In the genomic region with DNA sequence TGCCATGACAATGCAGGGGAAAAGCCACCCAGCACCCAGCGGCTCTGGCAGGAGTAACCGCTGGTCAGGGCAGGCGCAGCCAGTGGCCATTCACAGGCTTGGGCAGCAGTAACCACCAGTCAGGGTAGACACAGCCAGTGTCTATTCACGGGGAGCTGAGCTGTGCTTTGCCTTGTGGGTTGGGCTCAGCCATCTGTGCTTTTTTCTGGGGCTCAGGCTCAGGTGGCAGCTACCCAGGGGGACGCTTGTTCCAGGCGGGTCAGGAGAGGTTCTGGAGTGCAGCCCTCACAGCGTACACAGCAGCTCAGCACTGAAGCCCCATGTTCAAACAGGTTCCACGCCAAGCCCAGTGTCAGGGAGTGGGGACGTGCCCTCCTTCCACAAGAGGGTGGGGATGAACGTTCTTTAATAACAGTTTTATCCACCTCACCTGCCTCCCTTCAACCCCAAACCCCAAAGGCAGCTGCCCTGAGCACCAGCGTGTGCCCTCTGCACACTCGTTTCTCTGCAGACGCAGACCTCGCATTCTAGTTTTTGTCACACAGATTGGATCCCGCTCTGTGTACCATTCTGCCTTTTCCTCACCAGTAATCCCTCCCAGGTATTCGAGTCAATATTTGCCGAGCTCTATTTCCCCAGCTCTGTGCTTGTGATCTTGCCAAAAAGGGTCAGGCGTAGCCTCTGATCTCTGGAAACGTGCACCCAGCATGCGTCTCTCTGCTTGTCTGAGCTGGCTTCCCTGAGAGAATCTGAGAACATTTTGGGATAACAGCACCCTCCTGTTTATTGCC, we compare ENCODE assay signal across 20 cellular contexts. TPM values are rescaled to one million over a fixed set of nuclear protein-coding genes. Genes with fewer than 3 reads are reported as not detected.
DNase-seq lines count a peak whose midpoint lies in the region; ATAC-seq and TF ChIP-seq lines count a peak whose summit lies in the region.
"Had no signal": no experiment of that assay in that cellular context is flagged by ENCODE, and none has a peak within 500 bp of the region (broad histone marks: within the 10 kb centered on the region; RNA-seq: fewer than 3 reads in every experiment).

No MANE protein-coding gene starts in this region.

- H3K27ac Mint-ChIP-seq in H9 (no peak overlapping the region), WTC11 (no peak overlapping the region)
- no peak overlapping the region for H3K27ac Mint-ChIP-seq in effector memory CD8-positive, alpha-beta T cell
- H3K27ac Mint-ChIP-seq: activated B cell treated with CpG ODN at 0.5 μM for 24 hours; activated T-helper 2 cell treated with anti-CD3 and anti-CD28 coated beads, Interferon-gamma antibody, Interleukin-2, Interleukin-4, amounts not matched to agents 10 μg/mL and 5 μg/mL and 100 μg/mL, durations not matched to agents 14 hours and 24 hours and 36 hours; B cell; stimulated activated memory B cell treated with anti-CD40 and anti-IgM and Interleukin-4, amounts not matched to agents 10 μg/mL and 1 μg/mL and 100 μg/mL, for 72 hours had no signal

- H4K5ac ChIP-seq in H9 (ENCODE audit: insufficient read length, low read depth, low read length) = no peak overlapping the region

- H3K27ac ChIP-seq in H9 (ENCODE audit: insufficient read length, low read depth, low read length) = no peak overlapping the region
- H3K27ac ChIP-seq: cardiac muscle cell, thyroid gland had no signal

- intact Hi-C loops in left colon (cut with DNase I, micrococcal nuclease) = no loop called here
- intact Hi-C loops in sciatic nerve (cut with DNase I) = no loop called here

- H3K9me3 Mint-ChIP-seq in H9 (peaks cover 24 to 32% of the 10 kb centered on the region in 2 experiments), WTC11 (peaks cover 9% of the 10 kb centered on the region)
- no peaks in the 10 kb centered on the region for H3K9me3 Mint-ChIP-seq in effector memory CD8-positive, alpha-beta T cell
- H3K9me3 Mint-ChIP-seq: activated T-helper 2 cell treated with anti-CD3 and anti-CD28 coated beads, Interferon-gamma antibody, Interleukin-2, Interleukin-4, amounts not matched to agents 10 μg/mL and 5 μg/mL and 100 μg/mL, durations not matched to agents 14 hours and 24 hours and 36 hours had no signal

- H3K56ac ChIP-seq in H9 (ENCODE audit: insufficient read length, low read depth, low read length) = no peak overlapping the region

- no CpG with 5 or more reads among the region's 20 CpGs for WGBS in H9 (ENCODE audit: extremely low coverage, insufficient read length, low lambda C conversion rate)

- H3T11ph ChIP-seq in H9 (ENCODE audit: low read length) = no peak overlapping the region

- no peak overlapping the region for H3K4me2 ChIP-seq in H9 (ENCODE audit: insufficient read depth, insufficient read length, low read length)

- H2BK12ac ChIP-seq in H9 (ENCODE audit: insufficient read length, low read depth, low read length) = no peak overlapping the region

- no peak overlapping the region for H2BK20ac ChIP-seq in H9 (ENCODE audit: low read depth, low read length, poor library complexity, severe bottlenecking)

- no peaks in the 10 kb centered on the region for H3K27me3 ChIP-seq in H9 (ENCODE audit: insufficient read depth, low read length)
- H3K27me3 ChIP-seq: thyroid gland had no signal

- no peaks in the 10 kb centered on the region for H3K79me1 ChIP-seq in H9 (ENCODE audit: insufficient read depth, low read depth, low read length, poor library complexity, severe bottlenecking)

- H4K91ac ChIP-seq in H9 (ENCODE audit: insufficient read length, low read depth, low read length) = no peak overlapping the region

- no peak overlapping the region for H3K4me3 Mint-ChIP-seq in H9
- H3K4me3 Mint-ChIP-seq in effector memory CD8-positive, alpha-beta T cell = no peak overlapping the region
- H3K4me3 Mint-ChIP-seq in WTC11 = no peak overlapping the region
- H3K4me3 Mint-ChIP-seq: activated B cell treated with CpG ODN at 0.5 μM for 24 hours; B cell; naive B cell; stimulated activated memory B cell treated with anti-CD40 and anti-IgM and Interleukin-4, amounts not matched to agents 10 μg/mL and 1 μg/mL and 100 μg/mL, for 72 hours had no signal

- H2AFZ ChIP-seq in H9 (ENCODE audit: low read length) = no peak overlapping the region

- H4K20me1 ChIP-seq in H9 (ENCODE audit: control insufficient read depth, insufficient read depth, insufficient read length) = no peaks in the 10 kb centered on the region

- H3K9me3 ChIP-seq in H9 (ENCODE audit: control insufficient read depth, low read depth, low read length) = peaks cover 6% of the 10 kb centered on the region
- H3K9me3 ChIP-seq: thyroid gland had no signal

- no peak overlapping the region for H2BK15ac ChIP-seq in H9 (ENCODE audit: low read depth, low read length)

- H3K27me3 Mint-ChIP-seq in H9 (ENCODE audit: low read depth) = peaks cover 52% of the 10 kb centered on the region
- H3K27me3 Mint-ChIP-seq in effector memory CD8-positive, alpha-beta T cell = peaks cover 65 to 70% of the 10 kb centered on the region in 2 donors
- peaks cover 8% of the 10 kb centered on the region for H3K27me3 Mint-ChIP-seq in WTC11 (ENCODE audit: low read depth)

- H4K8ac ChIP-seq in H9 (replicated peaks; ENCODE audit: insufficient read length, low read depth, low read length) = no peak overlapping the region

- TF ChIP-seq CTCF in H9 (conservative IDR thresholded peaks at IDR 0.05) (no peak), WTC11 (IDR thresholded peaks at IDR 0.05) (no peak)

- H3K36me3 Mint-ChIP-seq in H9 (ENCODE audit: insufficient read depth in 1 of 3, low read depth in 3 of 3) = peaks cover 0 to 10% (median 2%) of the 10 kb centered on the region in 3 experiments; a peak in 4 of 7 replicates
- no peaks in the 10 kb centered on the region for H3K36me3 Mint-ChIP-seq in effector memory CD8-positive, alpha-beta T cell (ENCODE audit: insufficient read depth)
- 0 out of 2 replicates have a peak, but pooled peaks cover 4% of the 10 kb centered on the region for H3K36me3 Mint-ChIP-seq in WTC11
- H3K36me3 Mint-ChIP-seq: naive B cell; stimulated activated memory B cell treated with anti-CD40 and anti-IgM and Interleukin-4, amounts not matched to agents 10 μg/mL and 1 μg/mL and 100 μg/mL, for 72 hours had no signal

- H3K4me1 Mint-ChIP-seq in H9 (peaks cover 0 to 7% of the 10 kb centered on the region in 2 experiments; a peak in 1 of 4 replicates), WTC11 (no peaks in the 10 kb centered on the region)
- peaks cover 0 to 2% of the 10 kb centered on the region in 2 donors for H3K4me1 Mint-ChIP-seq in effector memory CD8-positive, alpha-beta T cell (ENCODE audit: low read depth in 2 of 2)
- H3K4me1 Mint-ChIP-seq: stimulated activated memory B cell treated with anti-CD40 and anti-IgM and Interleukin-4, amounts not matched to agents 10 μg/mL and 1 μg/mL and 100 μg/mL, for 72 hours had no signal

- no peak overlapping the region for H3K18ac ChIP-seq in H9 (ENCODE audit: insufficient read length, low read depth, low read length)

- peak; percentile 31 for ATAC-seq in left colon
- peak; percentile 26 for ATAC-seq in sciatic nerve
- ATAC-seq in effector memory CD8-positive, alpha-beta T cell (replicated peaks) = no peak
- no peak for ATAC-seq in WTC11
- ATAC-seq: K562; stimulated activated memory B cell treated with anti-CD40 and anti-IgM and Interleukin-4, amounts not matched to agents 10 μg/mL and 1 μg/mL and 100 μg/mL, for 72 hours had no signal

- CTCF ChIA-PET in WTC11 (lab: Charles Lee) = interaction anchor here (1.5 to 2.3 kb wide), 2 partner anchors 347 to 468 kb away, joined by 3 to 7 read pairs; no protein-coding TSS in a partner anchor

- POLR2A ChIA-PET in WTC11 (lab: Charles Lee) = no interaction called here

- no peak for DNase-seq in H9
- peak; percentile 51 for DNase-seq in RPMI7951 (ENCODE audit: low read depth)
- peak in 1 of 2 donors; percentile 58 for DNase-seq in left colon
- no peak for DNase-seq in sciatic nerve (ENCODE audit: low spot score)
- DNase-seq in effector memory CD8-positive, alpha-beta T cell = no peak
- DNase-seq in WTC11 (ENCODE audit: low spot score) = no peak
- DNase-seq in globus pallidus (ENCODE audit: low spot score) = no peak
- DNase-seq in AG08396 (ENCODE audit: low spot score) = no peak
- DNase-seq: activated B cell treated with CpG ODN at 0.5 μM for 24 hours; naive B cell; NCI-H1417 treated with DMSO at 0.1 percent for 48 hours; stimulated activated CD4-positive, alpha-beta T cell treated with anti-CD3 and anti-CD28 coated beads, Interleukin-12 subunit alpha, Interleukin-12 subunit beta, amount 100 ng/mL, for 4 hours; T-helper 1 cell; thyroid gland had no signal

- H3K14ac ChIP-seq in H9 (ENCODE audit: insufficient read depth, low read length) = peak overlapping the region; percentile 13; the same call in 1 of the 2 replicates

- H2BK5ac ChIP-seq in H9 (ENCODE audit: insufficient read length, low read length) = no peak overlapping the region

- no peaks in the 10 kb centered on the region for H3K4me1 ChIP-seq in H9 (ENCODE audit: insufficient read depth, low read length)
- H3K4me1 ChIP-seq: thyroid gland had no signal

- no peak overlapping the region for H2AK5ac ChIP-seq in H9 (ENCODE audit: insufficient read length, low read length)

- H3K23me2 ChIP-seq in H9 (ENCODE audit: insufficient read length, low read depth, low read length, poor library complexity, severe bottlenecking) = no peaks in the 10 kb centered on the region

- no peaks in the 10 kb centered on the region for H3K79me2 ChIP-seq in H9 (ENCODE audit: insufficient read depth, low read length)

- H2BK120ac ChIP-seq in H9 (ENCODE audit: low read depth, low read length, poor library complexity, severe bottlenecking) = no peak overlapping the region

- H3K23ac ChIP-seq in H9 (ENCODE audit: insufficient read length, low read depth, low read length) = no peak overlapping the region

- no peak overlapping the region for H3K9ac ChIP-seq in H9 (ENCODE audit: extremely low read depth, insufficient read length, low read length)

- no peak overlapping the region for H3K4ac ChIP-seq in H9 (ENCODE audit: low read depth, low read length)

TF ChIP-seq in WTC11, 78 proteins besides CTCF, POLR2A, EP300 and RAD21 (continues in another document):
- TF ChIP-seq, protein P1, sequence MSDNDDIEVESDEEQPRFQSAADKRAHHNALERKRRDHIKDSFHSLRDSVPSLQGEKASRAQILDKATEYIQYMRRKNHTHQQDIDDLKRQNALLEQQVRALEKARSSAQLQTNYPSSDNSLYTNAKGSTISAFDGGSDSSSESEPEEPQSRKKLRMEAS (CRISPR knock-in tag; IDR thresholded peaks at IDR 0.05) = no peak
- TF ChIP-seq, protein P2, sequence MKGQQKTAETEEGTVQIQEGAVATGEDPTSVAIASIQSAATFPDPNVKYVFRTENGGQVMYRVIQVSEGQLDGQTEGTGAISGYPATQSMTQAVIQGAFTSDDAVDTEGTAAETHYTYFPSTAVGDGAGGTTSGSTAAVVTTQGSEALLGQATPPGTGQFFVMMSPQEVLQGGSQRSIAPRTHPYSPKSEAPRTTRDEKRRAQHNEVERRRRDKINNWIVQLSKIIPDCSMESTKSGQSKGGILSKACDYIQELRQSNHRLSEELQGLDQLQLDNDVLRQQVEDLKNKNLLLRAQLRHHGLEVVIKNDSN (CRISPR knock-in tag; IDR thresholded peaks at IDR 0.05) = no peak

RNA-seq across cellular contexts. Expression of gene FOXL3, which starts 28.7 kb away (rescaled TPM):
- not detected in 2 replicates for total RNA-seq in H9 (2021)
- not detected in 2 replicates for total RNA-seq in RPMI7951 (2014; rRNA removed; shearing (Covaris generic))
- under 1 TPM in 1 of 2 donors, not detected in 1; 0.92 TPM for total RNA-seq in left colon
- total RNA-seq in sciatic nerve = not detected
- not detected in 3 replicates for total RNA-seq in WTC11 (2021)
- total RNA-seq: activated B cell treated with CpG ODN at 0.5 μM for 24 hours; activated T-helper 2 cell treated with anti-CD3 and anti-CD28 coated beads, Interferon-gamma antibody, Interleukin-2, Interleukin-4, amounts not matched to agents 10 μg/mL and 5 μg/mL and 100 μg/mL, durations not matched to agents 14 hours and 24 hours and 36 hours; B cell; cardiac muscle cell; K562; progenitor cell of endocrine pancreas; thyroid gland had no signal

Comparison
In these comparisons a context has a peak if more than half of its experiments do, and no peak if none do; other contexts are left out.
1. ATAC-seq: peak in left colon (single experiment) and sciatic nerve (single experiment); none in effector memory CD8-positive, alpha-beta T cell (single experiment) and WTC11 (single experiment).